8 cellular contexts compared by ENCODE assay signal in the genomic region with DNA sequence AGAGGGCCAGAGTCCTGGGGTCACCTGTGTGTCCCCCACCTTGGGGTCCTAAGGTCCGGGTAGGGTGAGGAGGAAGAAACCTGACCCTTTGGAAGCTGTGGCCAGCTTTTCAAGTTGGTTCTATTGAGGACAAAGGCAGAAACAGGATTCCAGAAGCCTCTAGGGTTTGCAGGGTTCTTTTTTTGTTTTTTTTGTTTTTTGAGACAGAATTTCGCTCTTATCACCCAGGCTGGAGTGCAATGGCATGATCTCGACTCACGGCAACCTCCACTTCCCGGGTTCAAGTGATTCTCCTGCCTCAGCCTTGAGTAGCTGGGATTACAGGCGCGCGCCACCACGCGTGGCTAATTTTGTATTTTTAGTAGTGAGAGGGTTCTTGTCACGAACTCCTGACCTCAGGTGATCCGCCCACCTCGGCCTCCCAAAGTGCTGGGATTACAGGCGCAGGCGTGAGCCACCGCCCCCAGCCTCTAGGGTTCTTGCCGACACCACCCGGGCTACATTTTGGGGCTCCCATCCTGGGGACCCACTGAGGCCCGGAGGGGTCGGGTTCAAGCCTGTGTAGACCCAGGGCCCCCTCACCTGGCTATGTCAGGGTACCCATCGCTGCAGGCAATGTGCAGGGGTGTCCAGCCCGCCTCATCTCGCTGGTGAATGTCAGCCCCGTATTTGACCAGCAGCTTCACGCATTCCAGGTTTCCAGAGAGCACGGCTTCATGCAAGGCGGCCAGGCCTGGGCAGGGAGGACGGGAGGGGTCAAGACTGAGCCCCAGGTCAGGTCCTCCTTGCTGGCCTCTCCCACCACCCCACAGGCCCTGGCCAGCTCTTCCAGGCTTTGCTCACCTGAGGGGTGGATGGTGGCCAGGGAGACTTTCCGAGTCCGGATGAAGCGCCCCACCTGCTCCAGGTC. TPM values are rescaled to one million over a fixed set of nuclear protein-coding genes. Genes with fewer than 3 reads are reported as not detected.
DNase-seq lines count a peak whose midpoint lies in the region; ATAC-seq, FAIRE-seq and TF ChIP-seq lines count a peak whose summit lies in the region.

No MANE protein-coding gene starts in this region.

- no peak for FAIRE-seq in D721Med (lab: Jason Lieb, UNC)

- POLR2A ChIA-PET in activated naive CD8-positive, alpha-beta T cell treated with anti-CD3 and anti-CD28 coated beads, Interleukin-2, amount 10 ng/mL, durations not matched to agents 7 days and 5 days (lab: Charles Lee) = interaction anchor here (0.9 to 2.2 kb wide), 10 partner anchors 8 to 151 kb away, joined by 3 to 7 read pairs (median 4); a partner anchor contains a TSS

- peak overlapping the region; percentile 86 for H3K4me3 Mint-ChIP-seq in activated CD4-positive, alpha-beta T cell treated with anti-CD3 and anti-CD28 coated beads, Interleukin-2, amount 10 ng/mL, durations not matched to agents 24 days and 14 days
- peak overlapping the region; percentile 77 for H3K4me3 Mint-ChIP-seq in activated naive CD8-positive, alpha-beta T cell treated with anti-CD3 and anti-CD28 coated beads, Interleukin-2, amount 10 ng/mL, durations not matched to agents 7 days and 5 days

- no peak for ATAC-seq in activated naive CD8-positive, alpha-beta T cell treated with anti-CD3 and anti-CD28 coated beads, Interleukin-2, amount 10 ng/mL, durations not matched to agents 7 days and 5 days (ENCODE audit: low read depth)

- intact Hi-C loops in activated CD4-positive, alpha-beta T cell treated with anti-CD3 and anti-CD28 coated beads, Interleukin-2, amount 10 ng/mL, durations not matched to agents 24 days and 14 days (cut with micrococcal nuclease) = loop anchor here (2.0 kb wide), 1 partner anchor 93 kb away; a partner anchor contains a TSS

- TF ChIP-seq CTCF in kidney epithelial cell (IDR thresholded peaks at IDR 0.05; ENCODE audit: insufficient read depth, low read length, poor library complexity, severe bottlenecking) (no peak), D721Med (IDR thresholded peaks at IDR 0.05; ENCODE audit: insufficient read depth, missing control alignments) (no peak)

- H3K27me3 Mint-ChIP-seq in activated CD4-positive, alpha-beta T cell treated with anti-CD3 and anti-CD28 coated beads, Interleukin-2, amount 10 ng/mL, durations not matched to agents 24 days and 14 days = no peaks in the 10 kb centered on the region
- H3K27me3 Mint-ChIP-seq in activated naive CD8-positive, alpha-beta T cell treated with anti-CD3 and anti-CD28 coated beads, Interleukin-2, amount 10 ng/mL, durations not matched to agents 7 days and 5 days = no peaks in the 10 kb centered on the region

- H3K4me3 ChIP-seq in kidney epithelial cell (ENCODE audit: low read depth, low read length) = peak overlapping the region; percentile 55

- H3K27ac Mint-ChIP-seq in activated CD4-positive, alpha-beta T cell treated with anti-CD3 and anti-CD28 coated beads, Interleukin-2, amount 10 ng/mL, durations not matched to agents 24 days and 14 days = peak overlapping the region; percentile 87
- H3K27ac Mint-ChIP-seq in activated naive CD8-positive, alpha-beta T cell treated with anti-CD3 and anti-CD28 coated beads, Interleukin-2, amount 10 ng/mL, durations not matched to agents 7 days and 5 days = peak overlapping the region; percentile 81

- H3K36me3 ChIP-seq in kidney epithelial cell (ENCODE audit: control insufficient read depth, insufficient read depth, low read length) = no peaks in the 10 kb centered on the region

- no peaks in the 10 kb centered on the region for H3K27me3 ChIP-seq in kidney epithelial cell (ENCODE audit: control insufficient read depth, insufficient read depth, low read length)

- H3K27ac ChIP-seq in temporal lobe (ENCODE audit: low read depth, low read length) = peak overlapping the region; percentile 65

- no peaks in the 10 kb centered on the region for H3K9me3 Mint-ChIP-seq in activated CD4-positive, alpha-beta T cell treated with anti-CD3 and anti-CD28 coated beads, Interleukin-2, amount 10 ng/mL, durations not matched to agents 24 days and 14 days
- H3K9me3 Mint-ChIP-seq in activated naive CD8-positive, alpha-beta T cell treated with anti-CD3 and anti-CD28 coated beads, Interleukin-2, amount 10 ng/mL, durations not matched to agents 7 days and 5 days = no peaks in the 10 kb centered on the region

- H3K4me1 Mint-ChIP-seq in activated CD4-positive, alpha-beta T cell treated with anti-CD3 and anti-CD28 coated beads, Interleukin-2, amount 10 ng/mL, durations not matched to agents 24 days and 14 days = peaks cover 19% of the 10 kb centered on the region
- H3K4me1 Mint-ChIP-seq in activated naive CD8-positive, alpha-beta T cell treated with anti-CD3 and anti-CD28 coated beads, Interleukin-2, amount 10 ng/mL, durations not matched to agents 7 days and 5 days = peaks cover 18% of the 10 kb centered on the region

- H3K36me3 Mint-ChIP-seq in activated CD4-positive, alpha-beta T cell treated with anti-CD3 and anti-CD28 coated beads, Interleukin-2, amount 10 ng/mL, durations not matched to agents 24 days and 14 days (ENCODE audit: low read depth) = peaks cover 4% of the 10 kb centered on the region
- peaks cover 2% of the 10 kb centered on the region for H3K36me3 Mint-ChIP-seq in activated naive CD8-positive, alpha-beta T cell treated with anti-CD3 and anti-CD28 coated beads, Interleukin-2, amount 10 ng/mL, durations not matched to agents 7 days and 5 days

- DNase-seq in activated CD4-positive, alpha-beta T cell treated with anti-CD3 and anti-CD28 coated beads, Interleukin-2, amount 10 ng/mL, durations not matched to agents 24 days and 14 days = no peak
- DNase-seq in activated CD4-positive, alpha-beta T cell treated with anti-CD3 and anti-CD28 coated beads, Interleukin-2, amount 50 U/mL, for 4 hours = no peak
- no peak for DNase-seq in activated naive CD8-positive, alpha-beta T cell treated with anti-CD3 and anti-CD28 coated beads, Interleukin-2, amount 10 ng/mL, durations not matched to agents 7 days and 5 days
- DNase-seq in kidney epithelial cell (ENCODE audit: low read depth) (no peak), AG08396 (ENCODE audit: low spot score) (no peak), D721Med (ENCODE audit: insufficient read length, low spot score) (no peak)
- no peak for DNase-seq in stimulated activated CD4-positive, alpha-beta T cell treated with anti-CD3 and anti-CD28 coated beads, Interleukin-2, amount 100 ng/mL, for 24 hours

RNA-seq across cellular contexts. Expression of a gene that starts 0.7 kb away (rescaled TPM):
- total RNA-seq in activated CD4-positive, alpha-beta T cell treated with anti-CD3 and anti-CD28 coated beads, Interleukin-2, amount 10 ng/mL, durations not matched to agents 24 days and 14 days = not detected in 2 replicates
- total RNA-seq in activated naive CD8-positive, alpha-beta T cell treated with anti-CD3 and anti-CD28 coated beads, Interleukin-2, amount 10 ng/mL, durations not matched to agents 7 days and 5 days = not detected
- total RNA-seq in kidney epithelial cell (0.38 TPM in 1 of 2 replicates, not detected in the other), temporal lobe (not detected)

RNA-seq across cellular contexts. Expression of a gene that starts 1.1 kb away (rescaled TPM):
- total RNA-seq in activated CD4-positive, alpha-beta T cell treated with anti-CD3 and anti-CD28 coated beads, Interleukin-2, amount 10 ng/mL, durations not matched to agents 24 days and 14 days = 46.7 and 51.9 TPM in 2 replicates
- 10 to 100 TPM; 56.5 to 58.3 TPM for total RNA-seq in activated naive CD8-positive, alpha-beta T cell treated with anti-CD3 and anti-CD28 coated beads, Interleukin-2, amount 10 ng/mL, durations not matched to agents 7 days and 5 days
- total RNA-seq in kidney epithelial cell (131 and 137 TPM in 2 replicates), temporal lobe (59.3 TPM)

RNA-seq across cellular contexts. Expression of a gene that starts 26.2 kb away (rescaled TPM):
- total RNA-seq in activated CD4-positive, alpha-beta T cell treated with anti-CD3 and anti-CD28 coated beads, Interleukin-2, amount 10 ng/mL, durations not matched to agents 24 days and 14 days = 458 and 507 TPM in 2 replicates
- total RNA-seq in activated naive CD8-positive, alpha-beta T cell treated with anti-CD3 and anti-CD28 coated beads, Interleukin-2, amount 10 ng/mL, durations not matched to agents 7 days and 5 days = 100 to 1,000 TPM; 319 to 347 TPM
- 870 and 1,165 TPM in 2 replicates for total RNA-seq in kidney epithelial cell
- 50.2 TPM for total RNA-seq in temporal lobe

RNA-seq across cellular contexts. Expression of a gene that starts 30.2 kb away (rescaled TPM):
- total RNA-seq in activated CD4-positive, alpha-beta T cell treated with anti-CD3 and anti-CD28 coated beads, Interleukin-2, amount 10 ng/mL, durations not matched to agents 24 days and 14 days = not detected in 2 replicates
- not detected for total RNA-seq in activated naive CD8-positive, alpha-beta T cell treated with anti-CD3 and anti-CD28 coated beads, Interleukin-2, amount 10 ng/mL, durations not matched to agents 7 days and 5 days
- total RNA-seq in kidney epithelial cell (not detected in 2 replicates), temporal lobe (not detected)

RNA-seq across cellular contexts. Expression of a gene that starts 37.0 kb away (rescaled TPM):
- total RNA-seq in activated CD4-positive, alpha-beta T cell treated with anti-CD3 and anti-CD28 coated beads, Interleukin-2, amount 10 ng/mL, durations not matched to agents 24 days and 14 days = 697 and 714 TPM in 2 replicates
- total RNA-seq in activated naive CD8-positive, alpha-beta T cell treated with anti-CD3 and anti-CD28 coated beads, Interleukin-2, amount 10 ng/mL, durations not matched to agents 7 days and 5 days = 100 to 1,000 TPM; 538 to 539 TPM
- total RNA-seq in kidney epithelial cell = 243 and 355 TPM in 2 replicates
- 31.7 TPM for total RNA-seq in temporal lobe
